ENCODE assay signal across 1 cellular context in genomic region chr15:39273805-39274411, GRCh38.
TF ChIP-seq lines count a peak whose summit lies in the region.

No MANE protein-coding gene starts in this region.

TF ChIP-seq in GM23338, 12 proteins besides CTCF, POLR2A, EP300 and RAD21 (continued from another document):
- TF ChIP-seq ZNF462 (CRISPR knock-in tag; IDR thresholded peaks at IDR 0.05): no peak
- TF ChIP-seq EZH2phosphoT487 (IDR thresholded peaks at IDR 0.05; ENCODE audit: unreplicated experiment): no peak
- TF ChIP-seq REST (IDR thresholded peaks at IDR 0.05; ENCODE audit: unreplicated experiment): no peak
- TF ChIP-seq ZNF114 (CRISPR knock-in tag; IDR thresholded peaks at IDR 0.05): no peak
- no peak for TF ChIP-seq POLR2AphosphoS5 (IDR thresholded peaks at IDR 0.05; ENCODE audit: low read depth)
- no peak for TF ChIP-seq ETS1 (IDR thresholded peaks at IDR 0.05)
- TF ChIP-seq NANOG (IDR thresholded peaks at IDR 0.05; ENCODE audit: borderline replicate concordance): no peak
- no peak for TF ChIP-seq STAT1 (IDR thresholded peaks at IDR 0.05; ENCODE audit: unreplicated experiment)
TF ChIP-seq in GM23338: peak in this region for 0.
